ENCODE assay signal across 10 cellular contexts in genomic region chr3:55160241-55160877, GRCh38.
DNase-seq lines count a peak whose midpoint lies in the region; ATAC-seq, FAIRE-seq and TF ChIP-seq lines count a peak whose summit lies in the region.
"Had no signal": no experiment of that assay in that cellular context is flagged by ENCODE, and none has a peak within 500 bp of the region (broad histone marks: within the 10 kb centered on the region; RNA-seq: fewer than 3 reads in every experiment).

No MANE protein-coding gene starts in this region.

- H3K9me3 ChIP-seq in GM12878 (replicated peaks; ENCODE audit: control insufficient read depth, insufficient read depth, low read length) (no peaks in the 10 kb centered on the region), osteoblast (ENCODE audit: low read depth, low read length) (no peaks in the 10 kb centered on the region)

- no peaks in the 10 kb centered on the region for H3K27me3 Mint-ChIP-seq in activated T-helper 2 cell treated with anti-CD3 and anti-CD28 coated beads, Interferon-gamma antibody, Interleukin-2, Interleukin-4, amounts not matched to agents 10 μg/mL and 5 μg/mL and 100 μg/mL, durations not matched to agents 14 hours and 24 hours and 36 hours (ENCODE audit: low read depth)
- H3K27me3 Mint-ChIP-seq: stimulated activated naive CD8-positive, alpha-beta T cell treated with anti-CD3 and anti-CD28 coated beads, Interleukin-15, Interleukin-2, amounts not matched to agents 100 ng/mL and 50 ng/mL, for 24 hours had no signal

- H3K4me1 ChIP-seq in GM12878 (ENCODE audit: control insufficient read depth, insufficient read depth, low read length): no peaks in the 10 kb centered on the region
- H3K4me1 ChIP-seq in osteoblast (ENCODE audit: insufficient read depth, low read length): peaks cover 61% of the 10 kb centered on the region

- TF ChIP-seq RAD21 in GM12878 (IDR thresholded peaks at IDR 0.05; ENCODE audit: insufficient read depth, low read depth, low read length): no peak

- H3K4me2 ChIP-seq in GM12878 (ENCODE audit: control insufficient read depth, insufficient read depth) (0 out of 2 replicates have a peak overlapping the region, but pooled peaks have one; percentile 3), osteoblast (ENCODE audit: insufficient read depth, low read length) (peak overlapping the region; percentile 61)

- H2AFZ ChIP-seq in GM12878 (ENCODE audit: control insufficient read depth, low read depth, low read length) (no peak overlapping the region), osteoblast (ENCODE audit: low read length) (no peak overlapping the region)

- TF ChIP-seq CTCF in GM12878 (IDR thresholded peaks at IDR 0.05 in 2 of 3, conservative IDR thresholded peaks at IDR 0.05 in 1 of 3; ENCODE audit: control insufficient read depth in 2 of 3, extremely low read depth in 1 of 3, insufficient read depth in 1 of 3, low read depth in 3 of 3, low read length in 3 of 3): no peak
- no peak for TF ChIP-seq CTCF in osteoblast (IDR thresholded peaks at IDR 0.05; ENCODE audit: extremely low read depth, low read depth, low read length)

- H3K4me1 Mint-ChIP-seq in activated T-helper 2 cell treated with anti-CD3 and anti-CD28 coated beads, Interferon-gamma antibody, Interleukin-2, Interleukin-4, amounts not matched to agents 10 μg/mL and 5 μg/mL and 100 μg/mL, durations not matched to agents 14 hours and 24 hours and 36 hours (ENCODE audit: low read depth): no peaks in the 10 kb centered on the region

- TF ChIP-seq EP300 in GM12878 (IDR thresholded peaks at IDR 0.05; ENCODE audit: borderline replicate concordance in 1 of 2, control insufficient read depth in 1 of 2, low read depth in 2 of 2, low read length in 2 of 2): no peak

- SMC1A ChIA-PET in GM12878 (lab: Charles Lee; ENCODE audit: uncharacterized antibody, unreplicated experiment): no interaction called here

- H3K36me3 Mint-ChIP-seq in activated T-helper 2 cell treated with anti-CD3 and anti-CD28 coated beads, Interferon-gamma antibody, Interleukin-2, Interleukin-4, amounts not matched to agents 10 μg/mL and 5 μg/mL and 100 μg/mL, durations not matched to agents 14 hours and 24 hours and 36 hours (ENCODE audit: low read depth): no peaks in the 10 kb centered on the region

- peak; percentile 77 for DNase-seq in GM12878 (ENCODE audit: low read depth, low spot score)
- peak; percentile 85 for DNase-seq in osteoblast (ENCODE audit: insufficient read length, low spot score, missing footprints)
- DNase-seq in NCI-H146 treated with DMSO at 0.1 percent for 48 hours (lab: John Stamatoyannopoulos, UW; ENCODE audit: unreplicated experiment): no peak
- DNase-seq in DMS53 treated with DMSO at 0.1 percent for 48 hours (lab: John Stamatoyannopoulos, UW; ENCODE audit: unreplicated experiment): no peak
- no peak for DNase-seq in activated T-helper 2 cell treated with anti-CD3 and anti-CD28 coated beads, Interferon-gamma antibody, Interleukin-2, Interleukin-4, amounts not matched to agents 10 μg/mL and 5 μg/mL and 100 μg/mL, durations not matched to agents 14 hours and 24 hours and 36 hours (ENCODE audit: low spot score)

- H3K27ac ChIP-seq in GM12878 (ENCODE audit: control insufficient read depth, insufficient read depth) (no peak overlapping the region), osteoblast (ENCODE audit: low read depth, low read length) (peak overlapping the region; percentile 98)

- H3K27me3 ChIP-seq in GM12878 (replicated peaks in 1 of 2; ENCODE audit: control insufficient read depth in 2 of 2, insufficient read depth in 2 of 2, low read length in 1 of 2): no peaks in the 10 kb centered on the region
- H3K27me3 ChIP-seq in osteoblast (ENCODE audit: insufficient read depth, low read length): no peaks in the 10 kb centered on the region

- H4K20me1 ChIP-seq in GM12878 (ENCODE audit: control insufficient read depth, insufficient read depth) (no peaks in the 10 kb centered on the region), osteoblast (ENCODE audit: insufficient read depth, low read length) (no peaks in the 10 kb centered on the region)

- no peak overlapping the region for H3K27ac Mint-ChIP-seq in activated T-helper 2 cell treated with anti-CD3 and anti-CD28 coated beads, Interferon-gamma antibody, Interleukin-2, Interleukin-4, amounts not matched to agents 10 μg/mL and 5 μg/mL and 100 μg/mL, durations not matched to agents 14 hours and 24 hours and 36 hours
- H3K27ac Mint-ChIP-seq: stimulated activated naive CD8-positive, alpha-beta T cell treated with anti-CD3 and anti-CD28 coated beads, Interleukin-15, Interleukin-2, amounts not matched to agents 100 ng/mL and 50 ng/mL, for 24 hours had no signal

- no TSS peak for BruUV-seq in GM12878 (replicated peaks; lab: Mats Ljungman, UMichigan)

- no peak overlapping the region for H3K4me3 Mint-ChIP-seq in activated T-helper 2 cell treated with anti-CD3 and anti-CD28 coated beads, Interferon-gamma antibody, Interleukin-2, Interleukin-4, amounts not matched to agents 10 μg/mL and 5 μg/mL and 100 μg/mL, durations not matched to agents 14 hours and 24 hours and 36 hours (ENCODE audit: low read depth)
- H3K4me3 Mint-ChIP-seq: stimulated activated naive CD8-positive, alpha-beta T cell treated with anti-CD3 and anti-CD28 coated beads, Interleukin-15, Interleukin-2, amounts not matched to agents 100 ng/mL and 50 ng/mL, for 24 hours had no signal

- intact Hi-C loops in GM12878 (cut with micrococcal nuclease; ENCODE audit: unreplicated experiment): no loop called here
- intact Hi-C loops in activated T-helper 2 cell treated with anti-CD3 and anti-CD28 coated beads, Interferon-gamma antibody, Interleukin-2, Interleukin-4, amounts not matched to agents 10 μg/mL and 5 μg/mL and 100 μg/mL, durations not matched to agents 14 hours and 24 hours and 36 hours (cut with micrococcal nuclease): no loop called here

- H3K79me2 ChIP-seq in GM12878 (ENCODE audit: control insufficient read depth, insufficient read depth, low read length) (no peaks in the 10 kb centered on the region), osteoblast (ENCODE audit: insufficient read depth, low read length) (no peaks in the 10 kb centered on the region)

- TF ChIP-seq POLR2A in GM12878 (IDR thresholded peaks at IDR 0.05; ENCODE audit: low read depth, low read length): no peak

- peaks cover 8% of the 10 kb centered on the region for H3K9me3 Mint-ChIP-seq in activated T-helper 2 cell treated with anti-CD3 and anti-CD28 coated beads, Interferon-gamma antibody, Interleukin-2, Interleukin-4, amounts not matched to agents 10 μg/mL and 5 μg/mL and 100 μg/mL, durations not matched to agents 14 hours and 24 hours and 36 hours

- peak; percentile 78 for ATAC-seq in GM18520 (IDR thresholded peaks at IDR 0.05; ENCODE audit: unreplicated experiment)
- peak; percentile 89 for ATAC-seq in HG03159 (IDR thresholded peaks at IDR 0.05; ENCODE audit: unreplicated experiment)
- ATAC-seq in GM12878: peak; percentile 94
- no peak for ATAC-seq in HG03280 (IDR thresholded peaks at IDR 0.05; ENCODE audit: unreplicated experiment)
- ATAC-seq: K562 had no signal

- 1% methylated on average over 12 of the region's 12 CpGs for WGBS in GM12878 (ENCODE audit: insufficient coverage, insufficient replicate concordance, low lambda C conversion rate, missing lambda C conversion rate)

- RAD21 ChIA-PET in GM12878 (lab: Charles Lee; ENCODE audit: unreplicated experiment): no interaction called here

- H3K36me3 ChIP-seq in GM12878 (ENCODE audit: control insufficient read depth in 2 of 2, insufficient read depth in 2 of 2, low read length in 1 of 2) (no peaks in the 10 kb centered on the region), osteoblast (ENCODE audit: insufficient read depth, low read length) (no peaks in the 10 kb centered on the region)

- FAIRE-seq in GM12878 (lab: Jason Lieb, UNC): no peak
- FAIRE-seq: K562 had no signal

- in situ Hi-C loops in GM12878 (cut with MboI): no loop called here

- no peak overlapping the region for H3K4me3 ChIP-seq in GM12878
- H3K4me3 ChIP-seq in osteoblast (ENCODE audit: insufficient read depth, low read length): no peak overlapping the region
- H3K4me3 ChIP-seq: K562 had no signal

- POLR2A ChIA-PET in GM12878 (lab: Charles Lee): no interaction called here

- H3K9ac ChIP-seq in GM12878 (ENCODE audit: control insufficient read depth, insufficient read depth, low read length): no peak overlapping the region

- CTCF ChIA-PET in GM12878 (lab: Yijun Ruan, JAX): no interaction called here

TF ChIP-seq in GM12878, 131 proteins besides CTCF, POLR2A, EP300 and RAD21 (continues in another document):
- no peak for TF ChIP-seq POU2F2 (IDR thresholded peaks at IDR 0.05; ENCODE audit: borderline replicate concordance, low read depth, low read length)
- TF ChIP-seq ATF3 (IDR thresholded peaks at IDR 0.05; ENCODE audit: borderline replicate concordance, extremely low read depth, low read depth, low read length): no peak
- TF ChIP-seq NFXL1 (IDR thresholded peaks at IDR 0.05; ENCODE audit: borderline replicate concordance): no peak
- peak in 1 of 2 experiments; percentile 36; a peak in 1 of 4 replicates for TF ChIP-seq IKZF2 (IDR thresholded peaks at IDR 0.05)
- TF ChIP-seq PAX5 (IDR thresholded peaks at IDR 0.05; ENCODE audit: borderline replicate concordance, low read depth, low read length): peak; percentile 54; the same call in 1 of the 2 replicates
- TF ChIP-seq ZNF384 (IDR thresholded peaks at IDR 0.05; ENCODE audit: borderline replicate concordance, low read depth, low read length): no peak
- no peak for TF ChIP-seq CREM (IDR thresholded peaks at IDR 0.05; ENCODE audit: low read depth)

Comparison
In these comparisons a context has a peak if more than half of its experiments do, and no peak if none do; other contexts are left out.
1. DNase-seq: peak in GM12878 (single experiment) and osteoblast (single experiment); none in NCI-H146 treated with DMSO at 0.1 percent for 48 hours (single experiment), DMS53 treated with DMSO at 0.1 percent for 48 hours (single experiment) and activated T-helper 2 cell treated with anti-CD3 and anti-CD28 coated beads, Interferon-gamma antibody, Interleukin-2, Interleukin-4, amounts not matched to agents 10 μg/mL and 5 μg/mL and 100 μg/mL, durations not matched to agents 14 hours and 24 hours and 36 hours (single experiment).